ENCODE assay signal across 8 cellular contexts in genomic region chr12:15268927-15269552, GRCh38. TPM values are rescaled to one million over a fixed set of nuclear protein-coding genes. Genes with fewer than 3 reads are reported as not detected.
A peak's percentile ranks its signal among the peaks of the same experiment; 100 is the strongest.
DNase-seq lines count a peak whose midpoint lies in the region; ATAC-seq and TF ChIP-seq lines count a peak whose summit lies in the region.

No MANE protein-coding gene starts in this region.

- no peaks in the 10 kb centered on the region for H3K9me3 ChIP-seq in T-helper 17 cell (ENCODE audit: control insufficient read depth, low read length, poor library complexity, severe bottlenecking)
- no peaks in the 10 kb centered on the region for H3K9me3 ChIP-seq in lower lobe of right lung
- H3K9me3 ChIP-seq in thoracic aorta, result no peaks in the 10 kb centered on the region

- H3K4me3 ChIP-seq in coronary artery (no peak overlapping the region), lower lobe of right lung (no peak overlapping the region), thoracic aorta (no peak overlapping the region)

- H3K27ac ChIP-seq in coronary artery (no peak overlapping the region), lower lobe of right lung (no peak overlapping the region), thoracic aorta (no peak overlapping the region)

- no peaks in the 10 kb centered on the region for H3K4me1 Mint-ChIP-seq in T-helper 17 cell

- peaks cover 19% of the 10 kb centered on the region for H3K27me3 Mint-ChIP-seq in T-helper 17 cell

- H3K36me3 ChIP-seq in lower lobe of right lung (no peaks in the 10 kb centered on the region), thoracic aorta (no peaks in the 10 kb centered on the region)

- no peak overlapping the region for H3K4me3 Mint-ChIP-seq in T-helper 17 cell

- peaks cover 6% of the 10 kb centered on the region for H3K4me1 ChIP-seq in lower lobe of right lung
- peaks cover 0 to 6% of the 10 kb centered on the region in 2 donors for H3K4me1 ChIP-seq in thoracic aorta (ENCODE audit: control insufficient read depth in 1 of 2, low read depth in 2 of 2)

- DNase-seq in AML-193 (lab: John Stamatoyannopoulos, UW) (peak; percentile 67 to 71), NCI-H1694 (lab: John Stamatoyannopoulos, UW) (peak; percentile 57), T-helper 17 cell (peak in 1 of 3 donors; percentile 13), coronary artery (ENCODE audit: low spot score) (no peak), lower lobe of right lung (no peak), thoracic aorta (ENCODE audit: low spot score) (no peak)

- TF ChIP-seq CTCF in coronary artery (IDR thresholded peaks at IDR 0.05) (peak; percentile 77), lower lobe of right lung (IDR thresholded peaks at IDR 0.05) (peak; percentile 86), thoracic aorta (IDR thresholded peaks at IDR 0.05) (peak; percentile 85)

- intact Hi-C loops in lower lobe of right lung (cut with DNase I), result no loop called here

- H3K27me3 ChIP-seq in lower lobe of right lung (ENCODE audit: low read depth) (no peaks in the 10 kb centered on the region), thoracic aorta (replicated peaks; ENCODE audit: insufficient read depth) (no peaks in the 10 kb centered on the region)

- peaks cover 4% of the 10 kb centered on the region for H3K36me3 Mint-ChIP-seq in T-helper 17 cell (ENCODE audit: low read depth)

- ATAC-seq in GM18502 (IDR thresholded peaks at IDR 0.05; ENCODE audit: poor library complexity, unreplicated experiment), result peak; percentile 89
- peak; percentile 93 for ATAC-seq in HG02885 (IDR thresholded peaks at IDR 0.05; ENCODE audit: poor library complexity, unreplicated experiment)
- peak; percentile 72 for ATAC-seq in T-helper 17 cell
- peak; percentile 78 to 79 for ATAC-seq in lower lobe of right lung
- ATAC-seq in thoracic aorta (ENCODE audit: insufficient number of reproducible peaks, low FRiP score, low read depth), result peak; percentile 69

- no peak overlapping the region for H3K27ac Mint-ChIP-seq in T-helper 17 cell

RNA-seq across cellular contexts. Expression of gene RERG, which starts 47.8 kb away (rescaled TPM):
- total RNA-seq in T-helper 17 cell (not detected), lower lobe of right lung (9.0 TPM), thoracic aorta (100 to 1,000 TPM in 1 of 2 donors, 10 to 100 TPM in 1; 92.3 to 120 TPM)

RNA-seq across cellular contexts. Expression of gene PTPRO, which starts 53.3 kb away (rescaled TPM):
- total RNA-seq in T-helper 17 cell (1 to 10 TPM; 1.1 to 4.5 TPM), lower lobe of right lung (21.4 TPM), thoracic aorta (10 to 100 TPM; 11.9 to 19.5 TPM)

Comparison
In these comparisons a context has a peak if more than half of its experiments do, and no peak if none do; other contexts are left out.
1. DNase-seq: peak in AML-193 (2 of 2) and NCI-H1694 (single experiment); none in coronary artery (single experiment), lower lobe of right lung (single experiment) and thoracic aorta (single experiment).
2. Peak in every context shown above with its lines, with median percentiles within 50 percentile points of each other: ATAC-seq and CTCF ChIP-seq.